ENCODE assay signal across 10 cellular contexts in genomic region chr6:110329729-110330436, GRCh38. TPM values are rescaled to one million over a fixed set of nuclear protein-coding genes. Genes with fewer than 3 reads are reported as not detected.
DNase-seq lines count a peak whose midpoint lies in the region; ATAC-seq, FAIRE-seq and TF ChIP-seq lines count a peak whose summit lies in the region.
"Had no signal": no experiment of that assay in that cellular context is flagged by ENCODE, and none has a peak within 500 bp of the region (broad histone marks: within the 10 kb centered on the region; RNA-seq: fewer than 3 reads in every experiment).

No MANE protein-coding gene starts in this region.

- no peaks in the 10 kb centered on the region for H3K27me3 Mint-ChIP-seq in activated naive CD8-positive, alpha-beta T cell treated with anti-CD3 and anti-CD28 coated beads for 36 hours

- H3K4me1 Mint-ChIP-seq in activated naive CD8-positive, alpha-beta T cell treated with anti-CD3 and anti-CD28 coated beads for 36 hours, result peaks cover 8% of the 10 kb centered on the region

- H3K36me3 Mint-ChIP-seq in activated naive CD8-positive, alpha-beta T cell treated with anti-CD3 and anti-CD28 coated beads for 36 hours, result no peaks in the 10 kb centered on the region

- H3K27ac ChIP-seq in brain microvascular endothelial cell, result no peak overlapping the region
- peak overlapping the region in 11 of 21 experiments; percentile 1 to 77 (median 31) for H3K27ac ChIP-seq in skin epidermis

- H3K27me3 ChIP-seq in brain microvascular endothelial cell (replicated peaks), result no peaks in the 10 kb centered on the region

- no peaks in the 10 kb centered on the region for H3K9me3 Mint-ChIP-seq in activated naive CD8-positive, alpha-beta T cell treated with anti-CD3 and anti-CD28 coated beads for 36 hours

- H3K36me3 ChIP-seq in brain microvascular endothelial cell (replicated peaks), result no peaks in the 10 kb centered on the region

- no peak for FAIRE-seq in H54 (lab: Jason Lieb, UNC)

- intact Hi-C loops in left colon (cut with DNase I, micrococcal nuclease), result no loop called here

- no peak overlapping the region for H3K4me3 Mint-ChIP-seq in activated naive CD8-positive, alpha-beta T cell treated with anti-CD3 and anti-CD28 coated beads for 36 hours

- peak; percentile 61 for ATAC-seq in left colon
- no peak for ATAC-seq in HG02938 (IDR thresholded peaks at IDR 0.05; ENCODE audit: unreplicated experiment)

- H3K4me3 ChIP-seq in brain microvascular endothelial cell (ENCODE audit: low read depth, low read length) (peak overlapping the region; percentile 27), skin epidermis (peak overlapping the region in 3 of 7 experiments; percentile 7 to 21 (median 11))

- CTCF ChIA-PET in HEK293T (lab: Yijun Ruan, JAX), result no interaction called here

- POLR2A ChIA-PET in HEK293T (lab: Yijun Ruan, JAX), result no interaction called here

- in situ Hi-C loops in brain microvascular endothelial cell (cut with HindIII; ENCODE audit: low pct_ligation_motif_present, low sequenced_read_pairs), result no loop called here

- no peak overlapping the region for H3K27ac Mint-ChIP-seq in activated naive CD8-positive, alpha-beta T cell treated with anti-CD3 and anti-CD28 coated beads for 36 hours

- TF ChIP-seq POLR2A in H54 (IDR thresholded peaks at IDR 0.05; ENCODE audit: low read depth, low read length), result no peak

- DNase-seq in HEK293T (ENCODE audit: extremely low spot score) (no peak), brain microvascular endothelial cell (peak; percentile 27), left colon (no peak), H54 (ENCODE audit: insufficient read length, low spot score) (no peak)
- DNase-seq in effector CD4-positive, alpha-beta T cell, result no peak
- DNase-seq in activated naive CD8-positive, alpha-beta T cell treated with anti-CD3 and anti-CD28 coated beads for 36 hours, result no peak
- DNase-seq: NCI-H2081 treated with DMSO at 0.1 percent for 48 hours, T-helper 2 cell had no signal

- no peak for TF ChIP-seq CTCF in brain microvascular endothelial cell (IDR thresholded peaks at IDR 0.05; ENCODE audit: low read depth, low read length, missing control alignments)

TF ChIP-seq in HEK293T, 16 proteins besides CTCF, POLR2A, EP300 and RAD21:
- TF ChIP-seq NFRKB (IDR thresholded peaks at IDR 0.05) (no peak), L3MBTL2 (conservative IDR thresholded peaks at IDR 0.05) (0 out of 2 replicates have a peak, but pooled peaks have one; percentile 3)
- TF ChIP-seq, protein P1, sequence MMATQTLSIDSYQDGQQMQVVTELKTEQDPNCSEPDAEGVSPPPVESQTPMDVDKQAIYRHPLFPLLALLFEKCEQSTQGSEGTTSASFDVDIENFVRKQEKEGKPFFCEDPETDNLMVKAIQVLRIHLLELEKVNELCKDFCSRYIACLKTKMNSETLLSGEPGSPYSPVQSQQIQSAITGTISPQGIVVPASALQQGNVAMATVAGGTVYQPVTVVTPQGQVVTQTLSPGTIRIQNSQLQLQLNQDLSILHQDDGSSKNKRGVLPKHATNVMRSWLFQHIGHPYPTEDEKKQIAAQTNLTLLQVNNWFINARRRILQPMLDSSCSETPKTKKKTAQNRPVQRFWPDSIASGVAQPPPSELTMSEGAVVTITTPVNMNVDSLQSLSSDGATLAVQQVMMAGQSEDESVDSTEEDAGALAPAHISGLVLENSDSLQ (IDR thresholded peaks at IDR 0.05), result no peak

RNA-seq across cellular contexts. Expression of gene METTL24, which starts 28.3 kb away (rescaled TPM):
- 1 to 10 TPM in 1 of 2 donors, under 1 TPM in 1; 0.31 to 4.3 TPM for total RNA-seq in left colon
- total RNA-seq in activated naive CD8-positive, alpha-beta T cell treated with anti-CD3 and anti-CD28 coated beads for 36 hours, result under 1 TPM; 0.26 to 0.27 TPM
